Comparison of ENCODE assay signal across 8 cellular contexts in the genomic region with DNA sequence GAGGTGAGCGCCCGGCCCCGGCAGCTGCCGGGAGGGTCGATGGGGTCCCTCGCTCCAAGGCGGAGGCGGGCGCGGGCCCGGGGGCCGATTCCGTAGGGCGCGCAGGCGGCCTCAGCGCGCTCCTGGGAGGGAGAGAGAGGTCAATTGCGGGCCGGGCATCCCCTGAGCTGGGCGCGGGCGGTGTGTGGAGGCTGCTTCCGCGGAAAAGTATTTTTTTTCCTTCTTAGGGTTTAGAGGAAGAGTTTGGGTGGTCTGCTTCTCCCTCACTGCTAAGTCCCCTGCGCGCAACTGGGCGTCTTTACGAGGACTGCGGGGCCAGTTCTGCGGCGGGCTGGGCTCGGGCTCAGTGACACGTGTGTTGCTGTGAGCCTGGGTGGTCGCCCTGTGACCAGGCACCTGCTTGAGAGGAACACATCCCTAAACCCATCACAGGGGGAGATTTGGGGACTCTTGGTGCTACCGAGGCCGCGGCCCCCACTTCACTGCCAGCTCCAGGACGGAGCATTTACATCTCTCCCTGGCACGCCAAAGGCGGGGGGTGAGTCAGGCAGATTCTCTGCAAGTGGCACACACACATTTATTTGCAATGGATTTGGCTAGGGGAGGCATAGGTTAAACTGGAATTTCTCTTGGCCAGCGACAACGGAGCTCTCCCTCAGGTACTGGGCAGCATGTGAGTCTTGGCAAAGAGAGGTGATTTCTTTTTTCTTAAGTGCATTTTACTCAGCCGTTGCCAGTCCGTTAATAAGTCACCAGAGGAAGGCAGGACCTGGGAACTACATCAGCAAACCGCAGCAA.
A peak's percentile ranks its signal among the peaks of the same experiment; 100 is the strongest.
DNase-seq lines count a peak whose midpoint lies in the region; ATAC-seq and TF ChIP-seq lines count a peak whose summit lies in the region.

No MANE protein-coding gene starts in this region.

- POLR2A ChIA-PET in activated CD4-positive, alpha-beta memory T cell treated with anti-CD3 and anti-CD28 coated beads for 36 hours (lab: Charles Lee), result interaction anchor here (0.7 to 1.0 kb wide), 2 partner anchors 184 to 194 kb away, joined by 3 read pairs; a partner anchor contains a TSS

- CTCF ChIA-PET in activated CD4-positive, alpha-beta memory T cell treated with anti-CD3 and anti-CD28 coated beads for 36 hours (lab: Charles Lee), result interaction anchor here (0.5 to 1.2 kb wide), 2 partner anchors 51 to 536 kb away, joined by 3 read pairs; no protein-coding TSS in a partner anchor

- TF ChIP-seq CTCF in GM10266 (IDR thresholded peaks at IDR 0.05; ENCODE audit: control insufficient read depth, insufficient read depth, low read depth, missing control alignments) (no peak), epithelial cell of proximal tubule (conservative IDR thresholded peaks at IDR 0.05; ENCODE audit: low read depth, low read length) (no peak), type B pancreatic cell (conservative IDR thresholded peaks at IDR 0.05) (peak; percentile 49)

- ATAC-seq in HG03432 (IDR thresholded peaks at IDR 0.05; ENCODE audit: unreplicated experiment), result peak; percentile 30

- H3K4me3 ChIP-seq in epithelial cell of proximal tubule (ENCODE audit: low read depth, low read length), result peak overlapping the region; percentile 76

- intact Hi-C loops in activated CD4-positive, alpha-beta memory T cell treated with anti-CD3 and anti-CD28 coated beads for 36 hours (cut with micrococcal nuclease), result loop anchor here (5.0 to 10.0 kb wide), 2 partner anchors 195 to 583 kb away; a partner anchor contains a TSS

- no peaks in the 10 kb centered on the region for H3K36me3 Mint-ChIP-seq in activated CD4-positive, alpha-beta memory T cell treated with anti-CD3 and anti-CD28 coated beads for 36 hours
- H3K36me3 Mint-ChIP-seq in type B pancreatic cell, result peaks cover 1% of the 10 kb centered on the region

- DNase-seq in GM10266 (ENCODE audit: extremely low spot score) (peak; percentile 42), epithelial cell of proximal tubule (ENCODE audit: low read depth) (peak; percentile 88), myocyte (ENCODE audit: low read depth) (peak; percentile 20), type B pancreatic cell (ENCODE audit: extremely low spot score, unreplicated experiment) (peak; percentile 71), NCI-H1105 (lab: John Stamatoyannopoulos, UW) (no peak), GDM1 (lab: John Stamatoyannopoulos, UW) (no peak)
- peak; percentile 35 for DNase-seq in activated CD4-positive, alpha-beta memory T cell treated with anti-CD3 and anti-CD28 coated beads for 36 hours

- H3K9me3 Mint-ChIP-seq in activated CD4-positive, alpha-beta memory T cell treated with anti-CD3 and anti-CD28 coated beads for 36 hours, result no peaks in the 10 kb centered on the region
- H3K9me3 Mint-ChIP-seq in type B pancreatic cell, result no peaks in the 10 kb centered on the region

- peaks cover 30% of the 10 kb centered on the region for H3K27me3 Mint-ChIP-seq in activated CD4-positive, alpha-beta memory T cell treated with anti-CD3 and anti-CD28 coated beads for 36 hours
- H3K27me3 Mint-ChIP-seq in type B pancreatic cell, result peaks cover 48% of the 10 kb centered on the region

- peaks cover 27% of the 10 kb centered on the region for H3K4me1 Mint-ChIP-seq in activated CD4-positive, alpha-beta memory T cell treated with anti-CD3 and anti-CD28 coated beads for 36 hours (ENCODE audit: low read depth)
- H3K4me1 Mint-ChIP-seq in type B pancreatic cell (ENCODE audit: unreplicated experiment), result peaks cover 17% of the 10 kb centered on the region

- peak overlapping the region; percentile 71 for H3K4me3 Mint-ChIP-seq in activated CD4-positive, alpha-beta memory T cell treated with anti-CD3 and anti-CD28 coated beads for 36 hours
- peak overlapping the region; percentile 89 for H3K4me3 Mint-ChIP-seq in type B pancreatic cell

- H3K27ac Mint-ChIP-seq in activated CD4-positive, alpha-beta memory T cell treated with anti-CD3 and anti-CD28 coated beads for 36 hours, result no peak overlapping the region
- H3K27ac Mint-ChIP-seq in type B pancreatic cell, result peak overlapping the region; percentile 62

Comparison
In these comparisons a context has a peak if more than half of its experiments do, and no peak if none do; other contexts are left out.
1. DNase-seq: peak in GM10266 (single experiment), activated CD4-positive, alpha-beta memory T cell treated with anti-CD3 and anti-CD28 coated beads for 36 hours (single experiment), epithelial cell of proximal tubule (single experiment), myocyte (single experiment) and type B pancreatic cell (single experiment); none in NCI-H1105 (single experiment) and GDM1 (single experiment).